ENCODE assay signal across 24 cellular contexts in genomic region chr2:128635361-128635900, GRCh38.
A peak's percentile ranks its signal among the peaks of the same experiment; 100 is the strongest.
DNase-seq lines count a peak whose midpoint lies in the region; ATAC-seq and TF ChIP-seq lines count a peak whose summit lies in the region.
"Had no signal": no experiment of that assay in that cellular context is flagged by ENCODE, and none has a peak within 500 bp of the region (broad histone marks: within the 10 kb centered on the region; RNA-seq: fewer than 3 reads in every experiment).

No MANE protein-coding gene starts in this region.

- TF ChIP-seq CTCF in upper lobe of right lung (IDR thresholded peaks at IDR 0.05): no peak

- no peak overlapping the region for H3K4me3 Mint-ChIP-seq in activated CD4-positive, alpha-beta memory T cell treated with anti-CD3 and anti-CD28 coated beads, Interleukin-2, amount 10 ng/mL, durations not matched to agents 7 days and 5 days
- H3K4me3 Mint-ChIP-seq: activated naive CD8-positive, alpha-beta T cell; activated T-cell treated with anti-CD3 and anti-CD28 coated beads, Interleukin-2, amount 50 U/mL, for 24 hours; CD8-positive, alpha-beta T cell; stimulated activated effector memory CD8-positive, alpha-beta T cell treated with anti-CD3 and anti-CD28 coated beads, Interleukin-12 subunit alpha, Interleukin-12 subunit beta, amount 100 ng/mL, for 72 hours; T-helper 17 cell had no signal

- H3K27me3 ChIP-seq in upper lobe of right lung: peaks cover 4% of the 10 kb centered on the region
- H3K27me3 ChIP-seq: pancreas, uterus had no signal

- no peak overlapping the region for H3K27ac Mint-ChIP-seq in activated CD4-positive, alpha-beta memory T cell treated with anti-CD3 and anti-CD28 coated beads, Interleukin-2, amount 10 ng/mL, durations not matched to agents 7 days and 5 days
- H3K27ac Mint-ChIP-seq: activated naive CD8-positive, alpha-beta T cell; activated T-cell treated with anti-CD3 and anti-CD28 coated beads, Interleukin-2, amount 50 U/mL, for 24 hours; CD8-positive, alpha-beta T cell; stimulated activated effector memory CD8-positive, alpha-beta T cell treated with anti-CD3 and anti-CD28 coated beads, Interleukin-12 subunit alpha, Interleukin-12 subunit beta, amount 100 ng/mL, for 72 hours; T-helper 17 cell had no signal

- H3K4me3 ChIP-seq in upper lobe of right lung: no peak overlapping the region
- H3K4me3 ChIP-seq: pancreas, smooth muscle cell, uterus had no signal

- no peak overlapping the region for H3K27ac ChIP-seq in upper lobe of right lung
- H3K27ac ChIP-seq: KMS-11, pancreas, uterus had no signal

- no peaks in the 10 kb centered on the region for H3K36me3 Mint-ChIP-seq in activated CD4-positive, alpha-beta memory T cell treated with anti-CD3 and anti-CD28 coated beads, Interleukin-2, amount 10 ng/mL, durations not matched to agents 7 days and 5 days (ENCODE audit: low read depth)
- H3K36me3 Mint-ChIP-seq: activated naive CD8-positive, alpha-beta T cell; CD8-positive, alpha-beta T cell; stimulated activated effector memory CD8-positive, alpha-beta T cell treated with anti-CD3 and anti-CD28 coated beads, Interleukin-12 subunit alpha, Interleukin-12 subunit beta, amount 100 ng/mL, for 72 hours had no signal

- no peaks in the 10 kb centered on the region for H3K4me1 Mint-ChIP-seq in activated CD4-positive, alpha-beta memory T cell treated with anti-CD3 and anti-CD28 coated beads, Interleukin-2, amount 10 ng/mL, durations not matched to agents 7 days and 5 days
- H3K4me1 Mint-ChIP-seq: stimulated activated effector memory CD8-positive, alpha-beta T cell treated with anti-CD3 and anti-CD28 coated beads, Interleukin-12 subunit alpha, Interleukin-12 subunit beta, amount 100 ng/mL, for 72 hours; T-helper 17 cell had no signal

- intact Hi-C loops in upper lobe of right lung (cut with DNase I): no loop called here

- H3K9me3 Mint-ChIP-seq in activated CD4-positive, alpha-beta memory T cell treated with anti-CD3 and anti-CD28 coated beads, Interleukin-2, amount 10 ng/mL, durations not matched to agents 7 days and 5 days: no peaks in the 10 kb centered on the region
- H3K9me3 Mint-ChIP-seq: activated T-cell treated with anti-CD3 and anti-CD28 coated beads, Interleukin-2, amount 50 U/mL, for 24 hours; CD8-positive, alpha-beta T cell; stimulated activated effector memory CD8-positive, alpha-beta T cell treated with anti-CD3 and anti-CD28 coated beads, Interleukin-12 subunit alpha, Interleukin-12 subunit beta, amount 100 ng/mL, for 72 hours had no signal

- POLR2A ChIA-PET in activated CD4-positive, alpha-beta memory T cell treated with anti-CD3 and anti-CD28 coated beads, Interleukin-2, amount 10 ng/mL, durations not matched to agents 7 days and 5 days (lab: Charles Lee): no interaction called here
- POLR2A ChIA-PET in HEK293T (lab: Yijun Ruan, JAX): no interaction called here

- H3K4me1 ChIP-seq in upper lobe of right lung: no peaks in the 10 kb centered on the region
- H3K4me1 ChIP-seq: pancreas, uterus had no signal

- DNase-seq in activated effector memory CD4-positive, alpha-beta T cell treated with anti-CD3 and anti-CD28 coated beads, Interleukin-2, amount 50 U/mL, for 16 hours: peak; percentile 12
- DNase-seq in activated effector memory CD4-positive, alpha-beta T cell treated with Interleukin-2 at 50 U/mL for 16 hours: no peak
- DNase-seq in activated CD4-positive, alpha-beta memory T cell treated with anti-CD3 and anti-CD28 coated beads, Interleukin-2, amount 10 ng/mL, durations not matched to agents 7 days and 5 days: peak; percentile 1
- DNase-seq in left lobe of liver (ENCODE audit: low spot score): peak; percentile 21
- DNase-seq in upper lobe of right lung: peak; percentile 51
- no peak for DNase-seq in HEK293T (ENCODE audit: extremely low spot score)
- DNase-seq: ACHN; activated CD4-positive, alpha-beta T cell treated with anti-CD3 and anti-CD28 coated beads for 1 hour; activated T-cell treated with anti-CD3 and anti-CD28 coated beads, Interleukin-2, amount 50 U/mL, for 24 hours; effector CD4-positive, alpha-beta T cell; hypothalamus; left colon; NCI-H1436 treated with DMSO at 0.1 percent for 48 hours; NCI-H345; T-helper 17 cell; uterus had no signal

- H3K27me3 Mint-ChIP-seq in activated CD4-positive, alpha-beta memory T cell treated with anti-CD3 and anti-CD28 coated beads, Interleukin-2, amount 10 ng/mL, durations not matched to agents 7 days and 5 days: peaks cover 15% of the 10 kb centered on the region
- H3K27me3 Mint-ChIP-seq: activated naive CD8-positive, alpha-beta T cell had no signal

- no peaks in the 10 kb centered on the region for H3K9me3 ChIP-seq in upper lobe of right lung
- H3K9me3 ChIP-seq: pancreas, uterus had no signal

- ATAC-seq in left lobe of liver: no peak
- ATAC-seq in upper lobe of right lung: peak; percentile 54
- no peak for ATAC-seq in GM21515 (IDR thresholded peaks at IDR 0.05; ENCODE audit: unreplicated experiment)
- no peak for ATAC-seq in GM18511 (IDR thresholded peaks at IDR 0.05; ENCODE audit: unreplicated experiment)
- ATAC-seq: CD8-positive, alpha-beta T cell; left colon; pancreas; stimulated activated effector memory CD8-positive, alpha-beta T cell treated with anti-CD3 and anti-CD28 coated beads, Interleukin-12 subunit alpha, Interleukin-12 subunit beta, amount 100 ng/mL, for 72 hours; T-helper 17 cell had no signal

- CTCF ChIA-PET in activated CD4-positive, alpha-beta memory T cell treated with anti-CD3 and anti-CD28 coated beads, Interleukin-2, amount 10 ng/mL, durations not matched to agents 7 days and 5 days (lab: Charles Lee): no interaction called here
- CTCF ChIA-PET in HEK293T (lab: Yijun Ruan, JAX): no interaction called here

- no peaks in the 10 kb centered on the region for H3K36me3 ChIP-seq in upper lobe of right lung
- H3K36me3 ChIP-seq: pancreas, uterus had no signal

TF ChIP-seq in HEK293T, 16 proteins besides CTCF, POLR2A, EP300 and RAD21:
- TF ChIP-seq ARNT (IDR thresholded peaks at IDR 0.05): no peak
- no peak for TF ChIP-seq CTBP1 (IDR thresholded peaks at IDR 0.05; ENCODE audit: borderline replicate concordance)

Comparison
In these comparisons a context has a peak if more than half of its experiments do, and no peak if none do; other contexts are left out.
1. DNase-seq: peak in activated effector memory CD4-positive, alpha-beta T cell treated with anti-CD3 and anti-CD28 coated beads, Interleukin-2, amount 50 U/mL, for 16 hours (single experiment), activated CD4-positive, alpha-beta memory T cell treated with anti-CD3 and anti-CD28 coated beads, Interleukin-2, amount 10 ng/mL, durations not matched to agents 7 days and 5 days (single experiment), left lobe of liver (single experiment) and upper lobe of right lung (single experiment); none in activated effector memory CD4-positive, alpha-beta T cell treated with Interleukin-2 at 50 U/mL for 16 hours (single experiment) and HEK293T (single experiment).